28 cellular contexts compared by ENCODE assay signal in genomic region chr19:618247-618619, GRCh38. TPM values are rescaled to one million over a fixed set of nuclear protein-coding genes. Genes with fewer than 3 reads are reported as not detected.
"Had no signal": no experiment of that assay in that cellular context is flagged by ENCODE, and none has a peak within 500 bp of the region (broad histone marks: within the 10 kb centered on the region; RNA-seq: fewer than 3 reads in every experiment).

No MANE protein-coding gene starts in this region.

- H3K9me3 ChIP-seq: colonic mucosa, esophagus squamous epithelium, gastrocnemius medialis, heart right ventricle, left lung, lower lobe of right lung, mucosa of descending colon had no signal

- H3K27me3 Mint-ChIP-seq: effector memory CD8-positive, alpha-beta T cell had no signal

- H3K4me3 ChIP-seq: colonic mucosa, esophagus squamous epithelium, gastrocnemius medialis, heart right ventricle, left lung, lower lobe of right lung, mucosa of descending colon had no signal

- ATAC-seq: effector memory CD8-positive, alpha-beta T cell; gastrocnemius medialis; left cardiac atrium; left lung; left ventricle myocardium superior; lower lobe of right lung; mucosa of descending colon had no signal

- H3K27ac Mint-ChIP-seq: dendritic cell treated with granulocyte-macrophage colony-stimulating factor and Interleukin-4, amounts not matched to agents 40 ng/mL and 50 ng/mL, for 4 days; effector memory CD8-positive, alpha-beta T cell; endodermal cell; mesothelial cell of epicardium had no signal

- H3K4me3 Mint-ChIP-seq: dendritic cell treated with granulocyte-macrophage colony-stimulating factor and Interleukin-4, amounts not matched to agents 40 ng/mL and 50 ng/mL, for 4 days; effector memory CD8-positive, alpha-beta T cell; endodermal cell; mesothelial cell of epicardium had no signal

- H3K4me1 Mint-ChIP-seq: endodermal cell, mesothelial cell of epicardium had no signal

- H3K9me3 Mint-ChIP-seq: dendritic cell treated with granulocyte-macrophage colony-stimulating factor and Interleukin-4, amounts not matched to agents 40 ng/mL and 50 ng/mL, for 4 days; effector memory CD8-positive, alpha-beta T cell; endodermal cell; mesothelial cell of epicardium had no signal

- DNase-seq: colonic mucosa; cortex of kidney; effector CD8-positive, alpha-beta T cell; effector memory CD8-positive, alpha-beta T cell; endodermal cell; erythroblast; esophagus squamous epithelium; foreskin fibroblast; foreskin melanocyte; gastrocnemius medialis; glutamatergic neuron; heart right ventricle; hippocampal formation; left cardiac atrium; left lung; left ventricle myocardium superior; lower lobe of right lung; mesenchymal stem cell; mucosa of descending colon had no signal

- H3K27ac ChIP-seq: colonic mucosa, epithelial cell of prostate, esophagus squamous epithelium, gastrocnemius medialis, heart right ventricle, left lung, lower lobe of right lung had no signal

- H3K4me1 ChIP-seq: colonic mucosa, gastrocnemius medialis had no signal

- FAIRE-seq: endometrium, islet of Langerhans, keratinocyte had no signal

RNA-seq across cellular contexts. Expression of gene FGF22, which starts 21.4 kb away (rescaled TPM):
- total RNA-seq: colonic mucosa, dermis microvascular lymphatic vessel endothelial cell, gastrocnemius medialis, kidney epithelial cell, left ventricle myocardium superior, lung microvascular endothelial cell had no signal
- polyA plus RNA-seq: keratinocyte had no signal
